In genomic region chr9:127693143-127693542, GRCh38 we compare ENCODE assay signal across 15 cellular contexts. TPM values are rescaled to one million over a fixed set of nuclear protein-coding genes. Genes with fewer than 3 reads are reported as not detected.
DNase-seq lines count a peak whose midpoint lies in the region; ATAC-seq and TF ChIP-seq lines count a peak whose summit lies in the region.
"Had no signal": no experiment of that assay in that cellular context is flagged by ENCODE, and none has a peak within 500 bp of the region (broad histone marks: within the 10 kb centered on the region; RNA-seq: fewer than 3 reads in every experiment).

No MANE protein-coding gene starts in this region.

- H3K4me1 ChIP-seq in osteoblast (ENCODE audit: insufficient read depth, low read length) (no peaks in the 10 kb centered on the region), vagina (no peaks in the 10 kb centered on the region)
- H3K4me1 ChIP-seq: Caco-2 had no signal

- no peak for DNase-seq in T-helper 17 cell
- peak in 7 of 10 donors; percentile 39 to 78 (median 63) for DNase-seq in dorsolateral prefrontal cortex
- DNase-seq in osteoblast (ENCODE audit: insufficient read length, low spot score, missing footprints), result peak; percentile 46
- DNase-seq in cortex of kidney (lab: John Stamatoyannopoulos, UW), result no peak
- no peak for DNase-seq in vagina (ENCODE audit: extremely low spot score in 2 of 2)
- no peak for DNase-seq in activated T-cell treated with anti-CD3 and anti-CD28 coated beads, Interleukin-2, amount 50 U/mL, for 24 hours
- DNase-seq: ACHN; Caco-2; CD4-positive, alpha-beta T cell; KBM-7 had no signal

- H3K79me2 ChIP-seq in osteoblast (ENCODE audit: insufficient read depth, low read length), result no peaks in the 10 kb centered on the region

- H3K27ac ChIP-seq in dorsolateral prefrontal cortex, result peak overlapping the region in 56 of 59 donors; percentile 37 to 96 (median 74)
- no peak overlapping the region for H3K27ac ChIP-seq in osteoblast (ENCODE audit: low read depth, low read length)
- H3K27ac ChIP-seq in vagina, result no peak overlapping the region
- H3K27ac ChIP-seq: C4-2B had no signal

- no peak overlapping the region for H3K4me3 Mint-ChIP-seq in T-helper 17 cell
- no peak overlapping the region for H3K4me3 Mint-ChIP-seq in activated T-cell treated with anti-CD3 and anti-CD28 coated beads, Interleukin-2, amount 50 U/mL, for 24 hours
- H3K4me3 Mint-ChIP-seq: CD4-positive, alpha-beta T cell; IgD-negative memory B cell had no signal

- intact Hi-C loops in dorsolateral prefrontal cortex (cut with DNase I), result no loop called here
- intact Hi-C loops in vagina (cut with DNase I), result no loop called here

- H3K36me3 Mint-ChIP-seq in T-helper 17 cell (ENCODE audit: low read depth), result peaks cover 8% of the 10 kb centered on the region
- peaks cover 2% of the 10 kb centered on the region for H3K36me3 Mint-ChIP-seq in activated T-cell treated with anti-CD3 and anti-CD28 coated beads, Interleukin-2, amount 50 U/mL, for 24 hours (ENCODE audit: low read depth)
- H3K36me3 Mint-ChIP-seq: IgD-negative memory B cell had no signal

- H3K4me1 Mint-ChIP-seq in T-helper 17 cell, result peaks cover 2% of the 10 kb centered on the region
- no peaks in the 10 kb centered on the region for H3K4me1 Mint-ChIP-seq in activated T-cell treated with anti-CD3 and anti-CD28 coated beads, Interleukin-2, amount 50 U/mL, for 24 hours (ENCODE audit: low read depth)
- H3K4me1 Mint-ChIP-seq: IgD-negative memory B cell had no signal

- peak overlapping the region; percentile 24 for H3K27ac Mint-ChIP-seq in T-helper 17 cell
- H3K27ac Mint-ChIP-seq in activated T-cell treated with anti-CD3 and anti-CD28 coated beads, Interleukin-2, amount 50 U/mL, for 24 hours, result no peak overlapping the region
- H3K27ac Mint-ChIP-seq: CD4-positive, alpha-beta T cell; IgD-negative memory B cell had no signal

- no peaks in the 10 kb centered on the region for H4K20me1 ChIP-seq in osteoblast (ENCODE audit: insufficient read depth, low read length)

- H3K9me3 ChIP-seq in T-helper 17 cell (ENCODE audit: control insufficient read depth, low read length, poor library complexity, severe bottlenecking) (no peaks in the 10 kb centered on the region), osteoblast (ENCODE audit: low read depth, low read length) (no peaks in the 10 kb centered on the region), vagina (no peaks in the 10 kb centered on the region)
- H3K9me3 ChIP-seq: Caco-2 had no signal

- H3K4me2 ChIP-seq in osteoblast (ENCODE audit: insufficient read depth, low read length), result no peak overlapping the region

- TF ChIP-seq CTCF in dorsolateral prefrontal cortex (IDR thresholded peaks at IDR 0.05 in 54 of 56, conservative IDR thresholded peaks at IDR 0.05 in 2 of 56; ENCODE audit: low read depth in 1 of 56, partially characterized antibody in 56 of 56), result no peak
- no peak for TF ChIP-seq CTCF in osteoblast (IDR thresholded peaks at IDR 0.05; ENCODE audit: extremely low read depth, low read depth, low read length)
- no peak for TF ChIP-seq CTCF in vagina (IDR thresholded peaks at IDR 0.05)

- ATAC-seq in T-helper 17 cell (no peak), GM21423 (IDR thresholded peaks at IDR 0.05; ENCODE audit: unreplicated experiment) (no peak)
- ATAC-seq: HepG2 had no signal

- H3K4me3 ChIP-seq in dorsolateral prefrontal cortex, result no peak overlapping the region
- no peak overlapping the region for H3K4me3 ChIP-seq in osteoblast (ENCODE audit: insufficient read depth, low read length)
- no peak overlapping the region for H3K4me3 ChIP-seq in vagina

- H3K27me3 ChIP-seq in dorsolateral prefrontal cortex (no peaks in the 10 kb centered on the region), osteoblast (ENCODE audit: insufficient read depth, low read length) (no peaks in the 10 kb centered on the region), vagina (no peaks in the 10 kb centered on the region)

- TF ChIP-seq POLR2A in vagina (IDR thresholded peaks at IDR 0.05), result no peak

- H3K36me3 ChIP-seq in osteoblast (ENCODE audit: insufficient read depth, low read length), result peaks cover 18% of the 10 kb centered on the region
- peaks cover 0 to 12% of the 10 kb centered on the region in 2 donors for H3K36me3 ChIP-seq in vagina

- no peaks in the 10 kb centered on the region for H3K27me3 Mint-ChIP-seq in T-helper 17 cell
- H3K27me3 Mint-ChIP-seq in activated T-cell treated with anti-CD3 and anti-CD28 coated beads, Interleukin-2, amount 50 U/mL, for 24 hours, result no peaks in the 10 kb centered on the region
- H3K27me3 Mint-ChIP-seq: CD4-positive, alpha-beta T cell; IgD-negative memory B cell had no signal

- no peak overlapping the region for H2AFZ ChIP-seq in osteoblast (ENCODE audit: low read length)

- H3K9me3 Mint-ChIP-seq in activated T-cell treated with anti-CD3 and anti-CD28 coated beads, Interleukin-2, amount 50 U/mL, for 24 hours, result no peaks in the 10 kb centered on the region
- H3K9me3 Mint-ChIP-seq: CD4-positive, alpha-beta T cell; IgD-negative memory B cell had no signal

RNA-seq across cellular contexts. Expression of gene CFAP157, which starts 13.6 kb away (rescaled TPM):
- under 1 TPM in 1 of 2 donors, not detected in 1; 0.27 TPM for total RNA-seq in T-helper 17 cell
- 1 to 10 TPM in 12 of 120 experiments, under 1 TPM in 92, not detected in 16; 0.11 to 1.7 (median 0.55) TPM for total RNA-seq in dorsolateral prefrontal cortex
- total RNA-seq in osteoblast, result not detected in 2 replicates
- total RNA-seq in vagina, result not detected
- total RNA-seq: Caco-2, H4, HepG2 had no signal

RNA-seq across cellular contexts. Expression of gene PTRH1, which starts 22.3 kb away (rescaled TPM):
- total RNA-seq in T-helper 17 cell, result 1 to 10 TPM; 6.6 to 6.7 TPM
- total RNA-seq in dorsolateral prefrontal cortex, result 10 to 100 TPM in 94 of 120 experiments, 1 to 10 TPM in 26; 4.2 to 19.6 (median 11.9) TPM
- total RNA-seq in osteoblast, result 12.7 and 16.3 TPM in 2 replicates
- 2.2 TPM for total RNA-seq in vagina

RNA-seq across cellular contexts. Expression of gene TTC16, which starts 22.7 kb away (rescaled TPM):
- 1 to 10 TPM; 3.7 to 4.3 TPM for total RNA-seq in T-helper 17 cell
- total RNA-seq in dorsolateral prefrontal cortex, result 1 to 10 TPM in 3 of 120 experiments, under 1 TPM in 107, not detected in 10; 0.15 to 1.4 (median 0.47) TPM
- under 0.01 TPM in 1 of 2 replicates, not detected in the other for total RNA-seq in osteoblast
- 0.25 TPM for total RNA-seq in vagina
- total RNA-seq: Caco-2, H4, HepG2 had no signal

RNA-seq across cellular contexts. Expression of gene TOR2A, which starts 42.0 kb away (rescaled TPM):
- total RNA-seq in T-helper 17 cell (10 to 100 TPM in 1 of 2 donors, 1 to 10 TPM in 1; 9.4 to 10.5 TPM), dorsolateral prefrontal cortex (10 to 100 TPM in 101 of 120 experiments, 1 to 10 TPM in 19; 7.7 to 18.6 (median 12.5) TPM), osteoblast (3.8 and 4.7 TPM in 2 replicates), vagina (12.3 TPM)

Comparison
In these comparisons a context has a peak if more than half of its experiments do, and no peak if none do; other contexts are left out.
1. DNase-seq: peak in dorsolateral prefrontal cortex (7 of 10) and osteoblast (single experiment); none in T-helper 17 cell (0 of 3), cortex of kidney (single experiment), vagina (0 of 2) and activated T-cell treated with anti-CD3 and anti-CD28 coated beads, Interleukin-2, amount 50 U/mL, for 24 hours (single experiment).
2. H3K27ac ChIP-seq: peak in dorsolateral prefrontal cortex (56 of 59); none in osteoblast (single experiment) and vagina (single experiment).